22 cellular contexts compared by ENCODE assay signal in the genomic region with DNA sequence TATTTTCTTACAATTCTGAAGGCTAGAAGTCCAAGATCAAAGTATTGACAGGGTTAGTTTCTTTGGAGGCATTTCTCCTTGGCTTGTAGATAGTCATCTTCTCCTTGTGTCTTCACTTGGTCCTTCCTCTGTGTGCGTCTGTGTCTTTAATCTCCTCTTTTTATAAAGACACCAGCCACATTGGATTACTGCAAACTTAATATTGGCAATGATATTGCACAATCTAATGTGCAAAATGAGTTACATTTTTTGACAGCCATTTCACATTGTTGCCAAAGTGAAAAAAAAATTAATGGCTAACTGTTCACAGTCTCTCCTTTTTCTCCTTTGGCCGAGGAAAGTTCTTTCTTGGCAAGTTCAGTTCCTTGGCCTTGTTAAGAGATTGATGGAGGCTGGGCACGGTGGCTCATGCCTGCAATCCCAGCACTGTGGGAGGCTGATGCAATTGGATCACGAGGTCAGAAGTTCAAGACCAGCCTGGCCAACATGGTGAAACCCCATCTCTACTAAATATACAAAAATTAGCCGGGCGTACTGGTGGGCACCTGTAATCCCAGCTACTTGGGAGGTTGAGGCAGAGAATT.
"Had no signal": no experiment of that assay in that cellular context is flagged by ENCODE, and none has a peak within 500 bp of the region (broad histone marks: within the 10 kb centered on the region; RNA-seq: fewer than 3 reads in every experiment).

No MANE protein-coding gene starts in this region.

- DNase-seq: activated CD4-positive, alpha-beta T cell treated with anti-CD3 and anti-CD28 coated beads for 1 hour; activated CD4-positive, alpha-beta T cell treated with anti-CD3 and anti-CD28 coated beads, Interleukin-2, amount 50 U/mL, for 1 hour; activated CD8-positive, alpha-beta T cell treated with anti-CD3 and anti-CD28 coated beads, Interleukin-2, amount 10 ng/mL, durations not matched to agents 7 days and 5 days; colonic mucosa; dorsolateral prefrontal cortex; effector memory CD8-positive, alpha-beta T cell; left colon; lower lobe of right lung; mesendoderm; mucosa of descending colon; nephron progenitor cell; spleen; stimulated activated CD4-positive, alpha-beta T cell treated with anti-CD3 and anti-CD28 coated beads, Interleukin-4, amount 100 ng/mL, for 24 hours; stimulated activated naive CD8-positive, alpha-beta T cell treated with anti-CD3 and anti-CD28 coated beads, Interleukin-15, Interleukin-2, amounts not matched to agents 100 U/mL and 50 U/mL, for 24 hours; substantia nigra; T-helper 1 cell; thyroid gland had no signal

- H3K27ac ChIP-seq: adrenal gland, colonic mucosa, dorsolateral prefrontal cortex, lower lobe of right lung, parathyroid adenoma, spleen, thyroid gland had no signal

- H3K9me3 ChIP-seq: adrenal gland, colonic mucosa, thyroid gland had no signal

- H3K79me2 ChIP-seq: parathyroid adenoma had no signal

- H2AFZ ChIP-seq: parathyroid adenoma had no signal

- H3K9ac ChIP-seq: parathyroid adenoma had no signal

- H3K36me3 ChIP-seq: adrenal gland, colonic mucosa, lower lobe of right lung, spleen, thyroid gland had no signal

- H3K4me1 ChIP-seq: colonic mucosa, lower lobe of right lung, parathyroid adenoma, spleen, thyroid gland had no signal

- H3K27me3 ChIP-seq: adrenal gland, colonic mucosa, dorsolateral prefrontal cortex, spleen, thyroid gland had no signal

- H3K4me3 ChIP-seq: adrenal gland, colonic mucosa, dorsolateral prefrontal cortex, lower lobe of right lung, mucosa of descending colon, spleen, thyroid gland had no signal

- ATAC-seq: activated CD8-positive, alpha-beta T cell treated with anti-CD3 and anti-CD28 coated beads, Interleukin-2, amount 10 ng/mL, durations not matched to agents 7 days and 5 days; activated naive CD4-positive, alpha-beta T cell treated with anti-CD3 and anti-CD28 coated beads, Interleukin-2, amount 50 U/mL, for 72 hours; activated T-helper 17 cell treated with anti-CD3 and anti-CD28 coated beads, Interleukin-2, amount 50 U/mL, for 72 hours; effector memory CD8-positive, alpha-beta T cell; esophagus mucosa; lower lobe of right lung; mucosa of descending colon; stimulated activated naive CD8-positive, alpha-beta T cell treated with anti-CD3 and anti-CD28 coated beads, Interleukin-15, Interleukin-2, amounts not matched to agents 100 U/mL and 50 U/mL, for 24 hours had no signal
